Comparison of ENCODE assay signal across 28 cellular contexts in the genomic region with DNA sequence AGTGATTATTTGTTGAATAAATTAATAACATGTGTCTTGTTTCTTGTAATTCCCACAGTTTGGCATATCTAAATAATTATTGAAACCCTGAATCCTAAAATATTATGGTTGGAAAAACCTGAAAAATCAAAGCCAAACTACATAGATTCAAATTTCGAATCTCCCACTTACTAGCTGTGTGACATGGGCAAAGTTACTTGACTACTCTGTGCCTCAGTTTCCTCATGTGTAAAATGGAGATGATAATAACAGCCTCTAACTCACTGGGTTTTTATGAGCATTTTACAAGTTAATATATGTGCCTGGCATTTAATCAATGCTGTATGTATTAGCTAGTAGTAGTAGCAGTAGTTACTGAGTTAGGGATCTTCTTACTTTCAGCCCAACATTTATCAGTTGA. TPM values are rescaled to one million over a fixed set of nuclear protein-coding genes. Genes with fewer than 3 reads are reported as not detected.
DNase-seq lines count a peak whose midpoint lies in the region; ATAC-seq, FAIRE-seq and TF ChIP-seq lines count a peak whose summit lies in the region.
"Had no signal": no experiment of that assay in that cellular context is flagged by ENCODE, and none has a peak within 500 bp of the region (broad histone marks: within the 10 kb centered on the region; RNA-seq: fewer than 3 reads in every experiment).

No MANE protein-coding gene starts in this region.

- no peaks in the 10 kb centered on the region for H3F3A ChIP-seq in PC-3 (ENCODE audit: low read length, unreplicated experiment)
- no peaks in the 10 kb centered on the region for H3F3A ChIP-seq in smooth muscle cell (ENCODE audit: low read depth)
- H3F3A ChIP-seq in neural progenitor cell (ENCODE audit: low read depth) = peaks cover 7% of the 10 kb centered on the region

- H3K4me2 ChIP-seq in PC-3 (ENCODE audit: low read length) = peak overlapping the region; percentile 27; the same call in 1 of the 2 replicates
- H3K4me2 ChIP-seq in astrocyte (ENCODE audit: low read length) = no peak overlapping the region
- H3K4me2 ChIP-seq in smooth muscle cell = no peak overlapping the region
- H3K4me2 ChIP-seq in neural progenitor cell = no peak overlapping the region
- H3K4me2 ChIP-seq: BLaER1 had no signal

- H3K9me3 Mint-ChIP-seq in astrocyte (ENCODE audit: unreplicated experiment) = no peaks in the 10 kb centered on the region
- H3K9me3 Mint-ChIP-seq in neural progenitor cell = peaks cover 2% of the 10 kb centered on the region
- H3K9me3 Mint-ChIP-seq: CD14-positive monocyte; CD4-positive, alpha-beta memory T cell; CD4-positive, CD25-positive, alpha-beta regulatory T cell; CD8-positive, alpha-beta memory T cell had no signal

- H3K36me3 Mint-ChIP-seq in astrocyte (ENCODE audit: low read depth, unreplicated experiment) = no peaks in the 10 kb centered on the region
- no peaks in the 10 kb centered on the region for H3K36me3 Mint-ChIP-seq in neural progenitor cell
- H3K36me3 Mint-ChIP-seq: CD14-positive monocyte; CD4-positive, alpha-beta memory T cell; CD4-positive, CD25-positive, alpha-beta regulatory T cell; CD8-positive, alpha-beta memory T cell had no signal

- no peak for DNase-seq in PC-3
- DNase-seq in astrocyte (ENCODE audit: low read depth) = no peak
- DNase-seq in pancreas = no peak
- no peak for DNase-seq in smooth muscle cell (lab: John Stamatoyannopoulos, UW; ENCODE audit: unreplicated experiment)
- no peak for DNase-seq in neural progenitor cell (ENCODE audit: low spot score)
- DNase-seq: 8988T; ACHN; BE2C; C1 segment of cervical spinal cord; CD4-positive, alpha-beta memory T cell; CD4-positive, CD25-positive, alpha-beta regulatory T cell; CD8-positive, alpha-beta memory T cell; COR-L47; DMS 273 treated with DMSO at 0.1 percent for 48 hours; DND-41; EL; GDM1 had no signal

- H3K27ac ChIP-seq in PC-3 (ENCODE audit: low read length) (no peak overlapping the region), astrocyte (ENCODE audit: low read depth, low read length) (no peak overlapping the region), pancreas (no peak overlapping the region), smooth muscle cell (ENCODE audit: low read depth) (no peak overlapping the region), neural progenitor cell (no peak overlapping the region)
- H3K27ac ChIP-seq: BLaER1 had no signal

- CTCF ChIA-PET in PC-3 (lab: Charles Lee) = no interaction called here

- H3K4me3 ChIP-seq in PC-3 (ENCODE audit: low read length) (no peak overlapping the region), astrocyte (ENCODE audit: insufficient read depth, low read depth, low read length) (no peak overlapping the region), pancreas (no peak overlapping the region), smooth muscle cell (no peak overlapping the region), neural progenitor cell (no peak overlapping the region)
- H3K4me3 ChIP-seq: BLaER1, GM12878 had no signal

- H3K79me2 ChIP-seq in PC-3 (ENCODE audit: low read length) (no peaks in the 10 kb centered on the region), astrocyte (ENCODE audit: insufficient read depth, low read length) (no peaks in the 10 kb centered on the region), smooth muscle cell (ENCODE audit: low read depth) (no peaks in the 10 kb centered on the region), neural progenitor cell (ENCODE audit: low read depth) (no peaks in the 10 kb centered on the region)

- H3K4me3 Mint-ChIP-seq in astrocyte (ENCODE audit: unreplicated experiment) = no peak overlapping the region
- no peak overlapping the region for H3K4me3 Mint-ChIP-seq in neural progenitor cell
- H3K4me3 Mint-ChIP-seq: CD14-positive monocyte; CD4-positive, alpha-beta memory T cell; CD4-positive, CD25-positive, alpha-beta regulatory T cell; CD8-positive, alpha-beta memory T cell had no signal

- no peaks in the 10 kb centered on the region for H4K20me1 ChIP-seq in PC-3 (ENCODE audit: low read length)
- no peaks in the 10 kb centered on the region for H4K20me1 ChIP-seq in astrocyte (ENCODE audit: insufficient read depth, low read length)
- H4K20me1 ChIP-seq in smooth muscle cell (ENCODE audit: low read depth) = no peaks in the 10 kb centered on the region
- H4K20me1 ChIP-seq in neural progenitor cell (ENCODE audit: low read depth) = no peaks in the 10 kb centered on the region
- H4K20me1 ChIP-seq: BLaER1 had no signal

- H3K27me3 Mint-ChIP-seq in astrocyte (ENCODE audit: low read depth, unreplicated experiment) = no peaks in the 10 kb centered on the region
- H3K27me3 Mint-ChIP-seq in neural progenitor cell (ENCODE audit: insufficient read depth, low read depth) = peaks cover 2% of the 10 kb centered on the region
- H3K27me3 Mint-ChIP-seq: CD4-positive, alpha-beta memory T cell; CD4-positive, CD25-positive, alpha-beta regulatory T cell had no signal

- H3K9ac ChIP-seq in PC-3 (ENCODE audit: low read length) = no peak overlapping the region
- no peak overlapping the region for H3K9ac ChIP-seq in astrocyte (ENCODE audit: low read length)
- H3K9ac ChIP-seq in smooth muscle cell (ENCODE audit: low read depth) = no peak overlapping the region
- no peak overlapping the region for H3K9ac ChIP-seq in neural progenitor cell
- H3K9ac ChIP-seq: BLaER1 had no signal

- ATAC-seq in PC-3 (no peak), pancreas (no peak), GM19455 (IDR thresholded peaks at IDR 0.05; ENCODE audit: unreplicated experiment) (no peak)
- ATAC-seq: GM12878 had no signal

- H3K27ac Mint-ChIP-seq in astrocyte (ENCODE audit: unreplicated experiment) = no peak overlapping the region
- no peak overlapping the region for H3K27ac Mint-ChIP-seq in neural progenitor cell
- H3K27ac Mint-ChIP-seq: CD14-positive monocyte; CD4-positive, CD25-positive, alpha-beta regulatory T cell; CD8-positive, alpha-beta memory T cell had no signal

- 45 to 56% methylated on average over 1 of the region's 1 CpG for whole genome bisulfite sequencing in pancreas, 2 donors
- WGBS in smooth muscle cell (ENCODE audit: low lambda C conversion rate) = 73% methylated on average over 1 of the region's 1 CpG

- FAIRE-seq in astrocyte (lab: Jason Lieb, UNC) (peak; percentile 91), pancreas (lab: Jason Lieb, UNC) (peak; percentile 47)
- FAIRE-seq: A204.1, GM12878, GM12892, GM18507 had no signal

- intact Hi-C loops in PC-3 (cut with micrococcal nuclease) = loop anchor here (1.0 to 5.0 kb wide), 2 partner anchors 34 to 56 kb away; a partner anchor contains a TSS
- intact Hi-C loops in pancreas (cut with DNase I) = no loop called here

- H3K9me3 ChIP-seq in PC-3 (ENCODE audit: low read length) = no peaks in the 10 kb centered on the region
- no peaks in the 10 kb centered on the region for H3K9me3 ChIP-seq in astrocyte (ENCODE audit: insufficient read depth, low read depth, low read length)
- H3K9me3 ChIP-seq in pancreas = no peaks in the 10 kb centered on the region
- no peaks in the 10 kb centered on the region for H3K9me3 ChIP-seq in smooth muscle cell (replicated peaks; ENCODE audit: low read depth)
- peaks cover 5% of the 10 kb centered on the region for H3K9me3 ChIP-seq in neural progenitor cell (ENCODE audit: low read depth)
- H3K9me3 ChIP-seq: BE2C, BLaER1 had no signal

- H3K4me1 ChIP-seq in PC-3 (ENCODE audit: insufficient read depth, low read length) (peaks cover 38% of the 10 kb centered on the region), astrocyte (ENCODE audit: insufficient read depth, low read length) (no peaks in the 10 kb centered on the region), pancreas (peaks cover 0 to 6% (median 0%) of the 10 kb centered on the region in 3 donors), smooth muscle cell (ENCODE audit: low read depth) (no peaks in the 10 kb centered on the region), neural progenitor cell (no peaks in the 10 kb centered on the region)
- H3K4me1 ChIP-seq: BE2C, BLaER1 had no signal

- H3K4me1 Mint-ChIP-seq in astrocyte (ENCODE audit: low read depth, unreplicated experiment) (no peaks in the 10 kb centered on the region), neural progenitor cell (no peaks in the 10 kb centered on the region)
- H3K4me1 Mint-ChIP-seq: CD14-positive monocyte; CD4-positive, alpha-beta memory T cell; CD4-positive, CD25-positive, alpha-beta regulatory T cell; CD8-positive, alpha-beta memory T cell had no signal

- TF ChIP-seq CTCF in PC-3 (conservative IDR thresholded peaks at IDR 0.05; ENCODE audit: low read depth, low read length) (no peak), astrocyte (IDR thresholded peaks at IDR 0.05; ENCODE audit: insufficient read depth, low read depth, low read length) (no peak), pancreas (IDR thresholded peaks at IDR 0.05) (no peak), smooth muscle cell (IDR thresholded peaks at IDR 0.05; ENCODE audit: borderline replicate concordance, insufficient read depth, poor library complexity, severe bottlenecking) (no peak), neural progenitor cell (IDR thresholded peaks at IDR 0.05) (no peak)

- POLR2A ChIA-PET in PC-3 (lab: Charles Lee; ENCODE audit: unreplicated experiment) = interaction anchor here (0.5 kb wide), 1 partner anchor 43 kb away, joined by 5 read pairs; no protein-coding TSS in a partner anchor

- BruUV-seq in PC-3 (replicated peaks; lab: Mats Ljungman, UMichigan) = no TSS peak

- H3K27me3 ChIP-seq in PC-3 (ENCODE audit: low read length) = no peaks in the 10 kb centered on the region
- H3K27me3 ChIP-seq in astrocyte (ENCODE audit: insufficient read depth, low read length) = no peaks in the 10 kb centered on the region
- peaks cover 0 to 6% (median 0%) of the 10 kb centered on the region in 4 donors for H3K27me3 ChIP-seq in pancreas
- H3K27me3 ChIP-seq in smooth muscle cell (ENCODE audit: low read depth) = no peaks in the 10 kb centered on the region
- H3K27me3 ChIP-seq in neural progenitor cell = no peaks in the 10 kb centered on the region
- H3K27me3 ChIP-seq: BE2C had no signal

- no peaks in the 10 kb centered on the region for H3K9me2 ChIP-seq in PC-3 (replicated peaks; ENCODE audit: low read length)

- H3K36me3 ChIP-seq in PC-3 (ENCODE audit: low read depth, low read length) = no peaks in the 10 kb centered on the region
- H3K36me3 ChIP-seq in astrocyte (ENCODE audit: insufficient read depth, low read length) = no peaks in the 10 kb centered on the region
- no peaks in the 10 kb centered on the region for H3K36me3 ChIP-seq in pancreas
- no peaks in the 10 kb centered on the region for H3K36me3 ChIP-seq in smooth muscle cell (ENCODE audit: low read depth)
- H3K36me3 ChIP-seq in neural progenitor cell = no peaks in the 10 kb centered on the region
- H3K36me3 ChIP-seq: BE2C, BLaER1 had no signal

- no peak overlapping the region for H2AFZ ChIP-seq in PC-3 (ENCODE audit: low read length)
- H2AFZ ChIP-seq in astrocyte (ENCODE audit: low read depth, low read length) = no peak overlapping the region
- no peak overlapping the region for H2AFZ ChIP-seq in smooth muscle cell (ENCODE audit: low read depth)
- H2AFZ ChIP-seq in neural progenitor cell (replicated peaks) = no peak overlapping the region

RNA-seq across cellular contexts. Expression of a gene that starts 34.6 kb away (rescaled TPM):
- total RNA-seq in PC-3 (2014; rRNA removed) (not detected in 2 replicates), astrocyte (not detected in 2 replicates), pancreas (under 1 TPM in 3 of 6 donors, not detected in 3; 0.12 to 0.16 (median 0.14) TPM), smooth muscle cell (not detected in 2 replicates), neural progenitor cell (ENCODE audit: low replicate concordance) (not detected in 2 replicates)
- polyA plus RNA-seq in pancreas (under 1 TPM; 0.11 to 0.21 TPM), smooth muscle cell (not detected in 2 replicates)
- total RNA-seq: A673; CD4-positive, alpha-beta memory T cell; CD4-positive, CD25-positive, alpha-beta regulatory T cell; CD8-positive, alpha-beta memory T cell; Daoy; G401; GM12878 had no signal
- polyA plus RNA-seq: AG04450; CD14-positive monocyte; CD4-positive, alpha-beta memory T cell; CD4-positive, CD25-positive, alpha-beta regulatory T cell; CD8-positive, alpha-beta memory T cell; GM12878 had no signal

RNA-seq across cellular contexts. Expression of a gene that starts 44.3 kb away (rescaled TPM):
- total RNA-seq in PC-3 (2014; rRNA removed) (74.7 and 97.9 TPM in 2 replicates), astrocyte (29.1 and 33.1 TPM in 2 replicates), pancreas (10 to 100 TPM in 4 of 6 donors, 1 to 10 TPM in 2; 9.2 to 16.0 (median 12.2) TPM), smooth muscle cell (46.9 and 72.0 TPM in 2 replicates), neural progenitor cell (ENCODE audit: low replicate concordance) (111 and 123 TPM in 2 replicates)
- polyA plus RNA-seq in pancreas (10 to 100 TPM; 12.6 to 26.4 TPM), smooth muscle cell (42.6 and 42.9 TPM in 2 replicates)
